9 cellular contexts compared by ENCODE assay signal in the genomic region with DNA sequence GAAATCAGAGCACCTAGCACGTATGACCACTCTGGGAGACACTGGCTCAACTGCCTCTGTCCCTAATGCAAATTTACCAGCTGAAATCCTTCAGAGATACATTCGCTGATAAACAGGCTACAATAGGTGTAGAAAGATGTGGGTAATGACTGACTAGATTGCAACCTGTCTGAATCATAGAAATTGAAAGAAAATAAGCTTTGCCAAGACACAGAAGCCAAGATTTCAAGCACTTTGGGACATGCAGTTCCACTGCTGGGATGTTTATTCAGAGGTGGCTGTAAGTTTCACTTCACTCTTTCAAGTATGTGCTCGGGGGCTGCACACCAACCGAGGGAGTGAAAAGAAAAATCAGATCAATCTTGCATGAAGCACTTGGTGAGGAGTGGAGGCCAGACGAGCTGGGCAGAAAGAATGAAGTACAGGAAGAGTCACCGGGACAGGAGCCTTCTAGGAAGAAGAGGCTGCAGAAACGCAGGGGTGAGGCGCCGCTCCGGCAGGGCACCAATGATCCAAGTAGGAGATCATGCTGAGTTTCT.
DNase-seq lines count a peak whose midpoint lies in the region; ATAC-seq and TF ChIP-seq lines count a peak whose summit lies in the region.
"Had no signal": no experiment of that assay in that cellular context is flagged by ENCODE, and none has a peak within 500 bp of the region (broad histone marks: within the 10 kb centered on the region; RNA-seq: fewer than 3 reads in every experiment).

No MANE protein-coding gene starts in this region.

- H3K9me3 ChIP-seq in mammary epithelial cell (replicated peaks; ENCODE audit: insufficient read depth, low read length) (no peaks in the 10 kb centered on the region), thoracic aorta (no peaks in the 10 kb centered on the region), aorta (ENCODE audit: control insufficient read depth, low read length) (no peaks in the 10 kb centered on the region)

- DNase-seq in SIG-M5 treated with dmso at 0.1 percent for 504 hours (lab: John Stamatoyannopoulos, UW; ENCODE audit: unreplicated experiment): peak; percentile 1
- DNase-seq in SIG-M5 (lab: John Stamatoyannopoulos, UW): no peak
- DNase-seq in mammary epithelial cell: peak; percentile 12
- no peak for DNase-seq in thoracic aorta (ENCODE audit: low spot score)
- DNase-seq in NCI-H345 treated with DMSO at 0.1 percent for 48 hours (lab: John Stamatoyannopoulos, UW; ENCODE audit: unreplicated experiment): no peak
- no peak for DNase-seq in aorta
- DNase-seq: T-helper 17 cell had no signal

- H3K36me3 ChIP-seq in mammary epithelial cell (ENCODE audit: insufficient read depth, low read length): no peaks in the 10 kb centered on the region
- H3K36me3 ChIP-seq in thoracic aorta: no peaks in the 10 kb centered on the region
- H3K36me3 ChIP-seq in aorta (ENCODE audit: control insufficient read depth in 1 of 2, insufficient read depth in 2 of 2, low read length in 1 of 2): no peaks in the 10 kb centered on the region

- dilution Hi-C loops in mammary epithelial cell (cut with HindIII; ENCODE audit: low sequenced_read_pairs): no loop called here

- no peaks in the 10 kb centered on the region for H3K4me1 ChIP-seq in mammary epithelial cell (ENCODE audit: insufficient read depth, low read length)
- H3K4me1 ChIP-seq in thoracic aorta (ENCODE audit: control insufficient read depth in 1 of 2, low read depth in 2 of 2): peaks cover 6 to 20% of the 10 kb centered on the region in 2 donors
- H3K4me1 ChIP-seq in aorta (ENCODE audit: control insufficient read depth in 1 of 2, insufficient read depth in 2 of 2, low read length in 2 of 2): peaks cover 0 to 4% of the 10 kb centered on the region in 2 donors

- TF ChIP-seq CTCF in mammary epithelial cell (conservative IDR thresholded peaks at IDR 0.05 in 1 of 2, IDR thresholded peaks at IDR 0.05 in 1 of 2; ENCODE audit: extremely low read depth in 1 of 2, insufficient read depth in 1 of 2, low read depth in 1 of 2, low read length in 2 of 2): no peak
- no peak for TF ChIP-seq CTCF in thoracic aorta (IDR thresholded peaks at IDR 0.05)

- BruUV-seq in mammary epithelial cell (replicated peaks; lab: Mats Ljungman, UMichigan): no TSS peak

- no peak overlapping the region for H3K9ac ChIP-seq in mammary epithelial cell (ENCODE audit: insufficient read depth, low read length)

- intact Hi-C loops in mammary epithelial cell (cut with micrococcal nuclease): no loop called here
- intact Hi-C loops in aorta (cut with DNase I): no loop called here

- no peaks in the 10 kb centered on the region for H4K20me1 ChIP-seq in mammary epithelial cell (ENCODE audit: insufficient read depth, low read length)

- H3K27ac ChIP-seq in mammary epithelial cell (ENCODE audit: insufficient read depth, low read depth, low read length) (no peak overlapping the region), thoracic aorta (no peak overlapping the region), aorta (ENCODE audit: low read depth in 1 of 2, low read length in 2 of 2) (no peak overlapping the region)

- H3K27me3 ChIP-seq in mammary epithelial cell (ENCODE audit: insufficient read depth, low read length) (no peaks in the 10 kb centered on the region), thoracic aorta (replicated peaks; ENCODE audit: insufficient read depth) (no peaks in the 10 kb centered on the region), aorta (ENCODE audit: control insufficient read depth in 1 of 2, insufficient read depth in 2 of 2, low read length in 1 of 2) (no peaks in the 10 kb centered on the region)

- 87% methylated on average over 5 of the region's 10 CpGs for WGBS in mammary epithelial cell (ENCODE audit: low coverage, missing lambda C conversion rate)
- 66 to 67% methylated on average over 10 of the region's 10 CpGs for WGBS in aorta, 2 donors

- H3K4me2 ChIP-seq in mammary epithelial cell (ENCODE audit: insufficient read depth, low read depth, low read length): no peak overlapping the region

- H3K4me3 ChIP-seq in mammary epithelial cell (replicated peaks in 1 of 3; ENCODE audit: insufficient read depth in 1 of 3, low read depth in 2 of 3, low read length in 3 of 3): no peak overlapping the region
- peak overlapping the region; percentile 41 for H3K4me3 ChIP-seq in thoracic aorta
- H3K4me3 ChIP-seq in aorta (ENCODE audit: low read length in 2 of 2): no peak overlapping the region

- no peak overlapping the region for H2AFZ ChIP-seq in mammary epithelial cell (ENCODE audit: low read depth, low read length)

- H3K79me2 ChIP-seq in mammary epithelial cell (ENCODE audit: insufficient read depth, low read length): peaks cover 18% of the 10 kb centered on the region

- CTCF ChIA-PET in mammary epithelial cell (lab: Charles Lee; ENCODE audit: low non-redundant PET): no interaction called here

- peak; percentile 41 for ATAC-seq in HG03095 (IDR thresholded peaks at IDR 0.05; ENCODE audit: unreplicated experiment)
- no peak for ATAC-seq in thoracic aorta (ENCODE audit: insufficient number of reproducible peaks, low FRiP score, low read depth)
- no peak for ATAC-seq in HG03280 (IDR thresholded peaks at IDR 0.05; ENCODE audit: unreplicated experiment)
- ATAC-seq in aorta (ENCODE audit: low FRiP score): no peak
- ATAC-seq: T-helper 17 cell had no signal

- in situ Hi-C loops in mammary epithelial cell (cut with MboI; ENCODE audit: low sequenced_read_pairs in 2 of 2): no loop called here

Comparison
In these comparisons a context has a peak if more than half of its experiments do, and no peak if none do; other contexts are left out.
1. DNase-seq: peak in SIG-M5 treated with dmso at 0.1 percent for 504 hours (single experiment) and mammary epithelial cell (single experiment); none in SIG-M5 (single experiment), thoracic aorta (single experiment), NCI-H345 treated with DMSO at 0.1 percent for 48 hours (single experiment) and aorta (0 of 2).